Comparison of ENCODE assay signal across 14 cellular contexts in genomic region chr9:136243631-136244030, GRCh38. TPM values are rescaled to one million over a fixed set of nuclear protein-coding genes. Genes with fewer than 3 reads are reported as not detected.
DNase-seq lines count a peak whose midpoint lies in the region; ATAC-seq and TF ChIP-seq lines count a peak whose summit lies in the region.
"Had no signal": no experiment of that assay in that cellular context is flagged by ENCODE, and none has a peak within 500 bp of the region (broad histone marks: within the 10 kb centered on the region; RNA-seq: fewer than 3 reads in every experiment).

No MANE protein-coding gene starts in this region.

- H3K9me3 ChIP-seq in NT2/D1 (ENCODE audit: insufficient read depth, low read length) (no peaks in the 10 kb centered on the region), transverse colon (no peaks in the 10 kb centered on the region)
- H3K9me3 ChIP-seq: heart left ventricle had no signal

- H3K4me1 ChIP-seq in NT2/D1 (ENCODE audit: insufficient read depth, insufficient read length) (peaks cover 42% of the 10 kb centered on the region), transverse colon (peaks cover 8 to 35% (median 22%) of the 10 kb centered on the region in 4 donors)

- DNase-seq in activated T-cell treated with anti-CD3 and anti-CD28 coated beads, Interleukin-2, amount 50 U/mL, for 72 hours = peak in 1 of 2 donors; percentile 13
- DNase-seq in activated T-cell treated with anti-CD3 and anti-CD28 coated beads, Interleukin-2, amount 50 U/mL, for 48 hours = no peak
- DNase-seq in NT2/D1 (ENCODE audit: low read depth, low spot score) (no peak), NCI-H187 treated with DMSO at 0.1 percent for 48 hours (lab: John Stamatoyannopoulos, UW) (no peak), OCI-M1 (lab: John Stamatoyannopoulos, UW) (no peak), transverse colon (no peak)
- no peak for DNase-seq in stimulated activated naive B cell treated with anti-CD40 and anti-IgM and Interleukin-4, amounts not matched to agents 10 μg/mL and 1 μg/mL and 100 μg/mL, for 72 hours
- DNase-seq: activated effector memory CD4-positive, alpha-beta T cell treated with anti-CD3 and anti-CD28 coated beads, Interleukin-2, amount 50 U/mL, for 16 hours; heart left ventricle; mammary epithelial cell; NCI-H510A had no signal

- no peaks in the 10 kb centered on the region for H3K27me3 Mint-ChIP-seq in activated T-cell treated with anti-CD3 and anti-CD28 coated beads, Interleukin-2, amount 50 U/mL, for 72 hours (ENCODE audit: low read depth)
- peaks cover 2% of the 10 kb centered on the region for H3K27me3 Mint-ChIP-seq in brain
- H3K27me3 Mint-ChIP-seq in stimulated activated naive B cell treated with anti-CD40 and anti-IgM and Interleukin-4, amounts not matched to agents 10 μg/mL and 1 μg/mL and 100 μg/mL, for 72 hours = no peaks in the 10 kb centered on the region

- H3K27me3 ChIP-seq in NT2/D1 (ENCODE audit: insufficient read depth, insufficient read length) (peaks cover 4% of the 10 kb centered on the region), transverse colon (no peaks in the 10 kb centered on the region)
- H3K27me3 ChIP-seq: heart left ventricle had no signal

- H3K36me3 Mint-ChIP-seq in activated T-cell treated with anti-CD3 and anti-CD28 coated beads, Interleukin-2, amount 50 U/mL, for 72 hours (ENCODE audit: insufficient read depth in 2 of 2) = peaks cover 3 to 9% of the 10 kb centered on the region in 2 donors
- no peaks in the 10 kb centered on the region for H3K36me3 Mint-ChIP-seq in brain
- H3K36me3 Mint-ChIP-seq in stimulated activated naive B cell treated with anti-CD40 and anti-IgM and Interleukin-4, amounts not matched to agents 10 μg/mL and 1 μg/mL and 100 μg/mL, for 72 hours = peaks cover 27 to 42% of the 10 kb centered on the region in 2 donors

- H3K27ac Mint-ChIP-seq in activated T-cell treated with anti-CD3 and anti-CD28 coated beads, Interleukin-2, amount 50 U/mL, for 72 hours = peak overlapping the region; percentile 70
- H3K27ac Mint-ChIP-seq in brain = peak overlapping the region in 4 of 5 experiments; percentile 1 to 99 (median 71)
- H3K27ac Mint-ChIP-seq in stimulated activated naive B cell treated with anti-CD40 and anti-IgM and Interleukin-4, amounts not matched to agents 10 μg/mL and 1 μg/mL and 100 μg/mL, for 72 hours = peak overlapping the region; percentile 97

- peak overlapping the region; percentile 22 for H3K9ac ChIP-seq in NT2/D1 (ENCODE audit: insufficient read length, low read depth)

- ATAC-seq in activated T-cell treated with anti-CD3 and anti-CD28 coated beads, Interleukin-2, amount 50 U/mL, for 72 hours (replicated peaks in 1 of 2) = peak in 1 of 2 donors; percentile 25
- ATAC-seq in stimulated activated naive B cell treated with anti-CD40 and anti-IgM and Interleukin-4, amounts not matched to agents 10 μg/mL and 1 μg/mL and 100 μg/mL, for 72 hours (replicated peaks) = no peak
- ATAC-seq: heart left ventricle had no signal

- peaks cover 49% of the 10 kb centered on the region for H3K4me1 Mint-ChIP-seq in activated T-cell treated with anti-CD3 and anti-CD28 coated beads, Interleukin-2, amount 50 U/mL, for 72 hours (ENCODE audit: low read depth)
- peaks cover 86% of the 10 kb centered on the region for H3K4me1 Mint-ChIP-seq in brain
- H3K4me1 Mint-ChIP-seq in stimulated activated naive B cell treated with anti-CD40 and anti-IgM and Interleukin-4, amounts not matched to agents 10 μg/mL and 1 μg/mL and 100 μg/mL, for 72 hours = peaks cover 52 to 80% of the 10 kb centered on the region in 2 donors

- H3K27ac ChIP-seq in transverse colon = peak overlapping the region in 1 of 4 donors; percentile 43

- peak overlapping the region; percentile 92 to 98 for H3K4me3 Mint-ChIP-seq in activated T-cell treated with anti-CD3 and anti-CD28 coated beads, Interleukin-2, amount 50 U/mL, for 72 hours
- peak overlapping the region; percentile 90 to 95 (median 93) for H3K4me3 Mint-ChIP-seq in brain
- peak overlapping the region; percentile 93 to 97 for H3K4me3 Mint-ChIP-seq in stimulated activated naive B cell treated with anti-CD40 and anti-IgM and Interleukin-4, amounts not matched to agents 10 μg/mL and 1 μg/mL and 100 μg/mL, for 72 hours

- TF ChIP-seq POLR2A in transverse colon (IDR thresholded peaks at IDR 0.05) = no peak

- no peak overlapping the region for H3K4me3 ChIP-seq in NT2/D1 (ENCODE audit: insufficient read length, low read depth)
- H3K4me3 ChIP-seq in transverse colon = no peak overlapping the region

- no peaks in the 10 kb centered on the region for H3K9me3 Mint-ChIP-seq in activated T-cell treated with anti-CD3 and anti-CD28 coated beads, Interleukin-2, amount 50 U/mL, for 72 hours
- H3K9me3 Mint-ChIP-seq in brain = peaks cover 0 to 2% (median 0%) of the 10 kb centered on the region in 5 experiments
- H3K9me3 Mint-ChIP-seq in stimulated activated naive B cell treated with anti-CD40 and anti-IgM and Interleukin-4, amounts not matched to agents 10 μg/mL and 1 μg/mL and 100 μg/mL, for 72 hours = no peaks in the 10 kb centered on the region

- no peak for TF ChIP-seq EP300 in transverse colon (IDR thresholded peaks at IDR 0.05; ENCODE audit: low read depth)

- 64 to 76% methylated on average over 4 of the region's 4 CpGs for WGBS in transverse colon (ENCODE audit: low coverage in 1 of 2), 2 donors

- in situ Hi-C loops in transverse colon (cut with MboI; ENCODE audit: low pct_ligation_motif_present in 1 of 4, low pct_unique_long_range_greater_than_20kb in 1 of 4, low sequenced_read_pairs in 3 of 4) = no loop called here

- no peak for TF ChIP-seq CTCF in brain (conservative IDR thresholded peaks at IDR 0.05)
- no peak for TF ChIP-seq CTCF in transverse colon (IDR thresholded peaks at IDR 0.05)

- intact Hi-C loops in transverse colon (cut with DNase I; ENCODE audit: low total_unique reads) = no loop called here

- H3K36me3 ChIP-seq in NT2/D1 (ENCODE audit: insufficient read depth, insufficient read length, low read length) = peaks cover 24% of the 10 kb centered on the region
- no peaks in the 10 kb centered on the region for H3K36me3 ChIP-seq in transverse colon
- H3K36me3 ChIP-seq: heart left ventricle had no signal

RNA-seq across cellular contexts. Expression of gene QSOX2, which starts 2.0 kb away (rescaled TPM):
- total RNA-seq in activated T-cell treated with anti-CD3 and anti-CD28 coated beads, Interleukin-2, amount 50 U/mL, for 72 hours = 10 to 100 TPM; 21.5 to 25.1 TPM
- polyA plus RNA-seq in brain (ENCODE audit: insufficient read depth, low read depth, low replicate concordance) = 33.2 TPM
- 10 to 100 TPM in 1 of 4 donors, 1 to 10 TPM in 3; 3.7 to 18.1 (median 4.8) TPM for total RNA-seq in transverse colon

RNA-seq across cellular contexts. Expression of gene LHX3, which starts 38.7 kb away (rescaled TPM):
- under 1 TPM in 1 of 2 donors, not detected in 1; 0.17 TPM for total RNA-seq in activated T-cell treated with anti-CD3 and anti-CD28 coated beads, Interleukin-2, amount 50 U/mL, for 72 hours
- 1.6 TPM for polyA plus RNA-seq in brain (ENCODE audit: insufficient read depth, low read depth, low replicate concordance)
- total RNA-seq in transverse colon = not detected
- total RNA-seq: dermis microvascular lymphatic vessel endothelial cell, heart left ventricle, mammary epithelial cell, skeletal muscle tissue had no signal
- polyA plus RNA-seq: heart left ventricle, mammary epithelial cell had no signal
